ENCODE assay signal across 18 cellular contexts in genomic region chr5:33065146-33065545, GRCh38.
DNase-seq lines count a peak whose midpoint lies in the region; ATAC-seq and TF ChIP-seq lines count a peak whose summit lies in the region.
"Had no signal": no experiment of that assay in that cellular context is flagged by ENCODE, and none has a peak within 500 bp of the region (broad histone marks: within the 10 kb centered on the region; RNA-seq: fewer than 3 reads in every experiment).

No MANE protein-coding gene starts in this region.

- H3K9ac ChIP-seq in GM23248 = no peak overlapping the region
- H3K9ac ChIP-seq in smooth muscle cell (ENCODE audit: low read depth) = no peak overlapping the region
- H3K9ac ChIP-seq: BLaER1 had no signal

- no peaks in the 10 kb centered on the region for H3K27me3 ChIP-seq in GM23248 (replicated peaks; ENCODE audit: insufficient read depth)
- H3K27me3 ChIP-seq in smooth muscle cell (ENCODE audit: low read depth) = no peaks in the 10 kb centered on the region
- H3K27me3 ChIP-seq: BLaER1 had no signal

- intact Hi-C loops in activated naive CD4-positive, alpha-beta T cell treated with anti-CD3 and anti-CD28 coated beads for 36 hours (cut with micrococcal nuclease) = no loop called here

- peaks cover 9% of the 10 kb centered on the region for H3K4me1 ChIP-seq in GM23248 (ENCODE audit: insufficient read depth)
- peaks cover 9% of the 10 kb centered on the region for H3K4me1 ChIP-seq in smooth muscle cell (ENCODE audit: low read depth)
- H3K4me1 ChIP-seq: BLaER1 had no signal

- H3K4me3 Mint-ChIP-seq in activated T-cell treated with anti-CD3 and anti-CD28 coated beads, Interleukin-2, amount 50 U/mL, for 4 hours = no peak overlapping the region
- H3K4me3 Mint-ChIP-seq in activated naive CD4-positive, alpha-beta T cell treated with anti-CD3 and anti-CD28 coated beads for 36 hours = no peak overlapping the region
- H3K4me3 Mint-ChIP-seq: CD14-positive monocyte; CD4-positive, alpha-beta memory T cell; H9 had no signal

- H3K27ac ChIP-seq in GM23248 = no peak overlapping the region
- no peak overlapping the region for H3K27ac ChIP-seq in smooth muscle cell (ENCODE audit: low read depth)
- H3K27ac ChIP-seq: BLaER1, HL-60 had no signal

- H3K36me3 Mint-ChIP-seq in activated T-cell treated with anti-CD3 and anti-CD28 coated beads, Interleukin-2, amount 50 U/mL, for 4 hours (ENCODE audit: insufficient read depth) = no peaks in the 10 kb centered on the region
- H3K36me3 Mint-ChIP-seq in activated naive CD4-positive, alpha-beta T cell treated with anti-CD3 and anti-CD28 coated beads for 36 hours (ENCODE audit: low read depth) = no peaks in the 10 kb centered on the region
- H3K36me3 Mint-ChIP-seq: CD14-positive monocyte; CD4-positive, alpha-beta memory T cell had no signal

- no peak overlapping the region for H3K27ac Mint-ChIP-seq in activated naive CD4-positive, alpha-beta T cell treated with anti-CD3 and anti-CD28 coated beads for 36 hours
- H3K27ac Mint-ChIP-seq: CD14-positive monocyte; CD4-positive, alpha-beta memory T cell; H9 had no signal

- no peak for ATAC-seq in activated T-cell treated with anti-CD3 and anti-CD28 coated beads, Interleukin-2, amount 50 U/mL, for 4 hours
- ATAC-seq in HG02642 (IDR thresholded peaks at IDR 0.05; ENCODE audit: poor library complexity, unreplicated experiment) = no peak

- H3F3A ChIP-seq in GM23248 (ENCODE audit: insufficient read depth) = no peaks in the 10 kb centered on the region
- H3F3A ChIP-seq in smooth muscle cell (ENCODE audit: low read depth) = peaks cover 7% of the 10 kb centered on the region

- no peak overlapping the region for H3K4me3 ChIP-seq in GM23248
- H3K4me3 ChIP-seq in astrocyte of the spinal cord (ENCODE audit: low read depth, low read length) = no peak overlapping the region
- H3K4me3 ChIP-seq in smooth muscle cell = no peak overlapping the region
- H3K4me3 ChIP-seq: BLaER1 had no signal

- no peaks in the 10 kb centered on the region for H3K4me1 Mint-ChIP-seq in activated T-cell treated with anti-CD3 and anti-CD28 coated beads, Interleukin-2, amount 50 U/mL, for 4 hours (ENCODE audit: low read depth)
- no peaks in the 10 kb centered on the region for H3K4me1 Mint-ChIP-seq in activated naive CD4-positive, alpha-beta T cell treated with anti-CD3 and anti-CD28 coated beads for 36 hours (ENCODE audit: low read depth)
- H3K4me1 Mint-ChIP-seq: CD14-positive monocyte; CD4-positive, alpha-beta memory T cell; H9 had no signal

- H4K20me1 ChIP-seq in GM23248 (ENCODE audit: insufficient read depth) = no peaks in the 10 kb centered on the region
- no peaks in the 10 kb centered on the region for H4K20me1 ChIP-seq in smooth muscle cell (ENCODE audit: low read depth)
- H4K20me1 ChIP-seq: BLaER1 had no signal

- CTCF ChIA-PET in activated naive CD4-positive, alpha-beta T cell treated with anti-CD3 and anti-CD28 coated beads for 36 hours (lab: Charles Lee) = no interaction called here

- H3K79me2 ChIP-seq in GM23248 (ENCODE audit: insufficient read depth) = no peaks in the 10 kb centered on the region
- H3K79me2 ChIP-seq in smooth muscle cell (ENCODE audit: low read depth) = no peaks in the 10 kb centered on the region

- no peaks in the 10 kb centered on the region for H3K9me2 ChIP-seq in GM23248 (ENCODE audit: insufficient read depth)

- H2AFZ ChIP-seq in GM23248 = 0 out of 2 replicates have a peak overlapping the region, but pooled peaks have one; percentile 35
- H2AFZ ChIP-seq in smooth muscle cell (ENCODE audit: low read depth) = peak overlapping the region; percentile 70

- DNase-seq in GM23248 (no peak), RPMI7951 (ENCODE audit: low read depth) (peak; percentile 39), astrocyte of the spinal cord (ENCODE audit: low read depth, low spot score) (peak; percentile 59), smooth muscle cell (lab: John Stamatoyannopoulos, UW; ENCODE audit: unreplicated experiment) (no peak)
- no peak for DNase-seq in activated T-cell treated with anti-CD3 and anti-CD28 coated beads, Interleukin-2, amount 50 U/mL, for 4 hours
- no peak for DNase-seq in activated naive CD4-positive, alpha-beta T cell treated with anti-CD3 and anti-CD28 coated beads for 36 hours
- DNase-seq: 8988T; CD4-positive, alpha-beta memory T cell; DMS153; DMS79; GDM1; GOT3; H9; IMR-90 had no signal

- H3K4me2 ChIP-seq in GM23248 (ENCODE audit: unreplicated experiment) (no peak overlapping the region), smooth muscle cell (peak overlapping the region; percentile 73)
- H3K4me2 ChIP-seq: BLaER1 had no signal

- H3K27me3 Mint-ChIP-seq in activated T-cell treated with anti-CD3 and anti-CD28 coated beads, Interleukin-2, amount 50 U/mL, for 4 hours (ENCODE audit: low read depth) = no peaks in the 10 kb centered on the region
- no peaks in the 10 kb centered on the region for H3K27me3 Mint-ChIP-seq in activated naive CD4-positive, alpha-beta T cell treated with anti-CD3 and anti-CD28 coated beads for 36 hours (ENCODE audit: low read depth)
- H3K27me3 Mint-ChIP-seq: CD4-positive, alpha-beta memory T cell had no signal

- H3K9me3 Mint-ChIP-seq in activated T-cell treated with anti-CD3 and anti-CD28 coated beads, Interleukin-2, amount 50 U/mL, for 4 hours = peaks cover 4% of the 10 kb centered on the region
- H3K9me3 Mint-ChIP-seq in activated naive CD4-positive, alpha-beta T cell treated with anti-CD3 and anti-CD28 coated beads for 36 hours = peaks cover 3% of the 10 kb centered on the region
- H3K9me3 Mint-ChIP-seq: H9 had no signal

- in situ Hi-C loops in GM23248 (cut with MboI) (no loop called here), astrocyte of the spinal cord (cut with HindIII; ENCODE audit: low sequenced_read_pairs) (no loop called here)

- H3K36me3 ChIP-seq in GM23248 (ENCODE audit: low read depth) (no peaks in the 10 kb centered on the region), smooth muscle cell (ENCODE audit: low read depth) (no peaks in the 10 kb centered on the region)
- H3K36me3 ChIP-seq: BLaER1 had no signal

- TF ChIP-seq CTCF in astrocyte of the spinal cord (IDR thresholded peaks at IDR 0.05; ENCODE audit: low read depth, low read length) = no peak
- TF ChIP-seq CTCF in smooth muscle cell (IDR thresholded peaks at IDR 0.05; ENCODE audit: borderline replicate concordance, insufficient read depth, poor library complexity, severe bottlenecking) = no peak

- WGBS in GM23248 (ENCODE audit: low coverage in 1 of 2, low lambda C conversion rate in 2 of 2, missing lambda C conversion rate in 2 of 2), 2 experiments = 86 to 89% methylated on average over 3 of the region's 3 CpGs
- WGBS in smooth muscle cell (ENCODE audit: low lambda C conversion rate) = 31% methylated on average over 3 of the region's 3 CpGs

- no peaks in the 10 kb centered on the region for H3K9me3 ChIP-seq in GM23248 (ENCODE audit: low read depth)
- H3K9me3 ChIP-seq in smooth muscle cell (replicated peaks; ENCODE audit: low read depth) = no peaks in the 10 kb centered on the region
- H3K9me3 ChIP-seq: BLaER1 had no signal

Comparison
In these comparisons a context has a peak if more than half of its experiments do, and no peak if none do; other contexts are left out.
1. DNase-seq: peak in RPMI7951 (single experiment) and astrocyte of the spinal cord (single experiment); none in GM23248 (single experiment), smooth muscle cell (single experiment), activated T-cell treated with anti-CD3 and anti-CD28 coated beads, Interleukin-2, amount 50 U/mL, for 4 hours (single experiment) and activated naive CD4-positive, alpha-beta T cell treated with anti-CD3 and anti-CD28 coated beads for 36 hours (single experiment).